In genomic region chr17:4941027-4941610, GRCh38 we compare ENCODE assay signal across 8 cellular contexts. TPM values are rescaled to one million over a fixed set of nuclear protein-coding genes. Genes with fewer than 3 reads are reported as not detected.
A peak's percentile ranks its signal among the peaks of the same experiment; 100 is the strongest.
DNase-seq lines count a peak whose midpoint lies in the region; ATAC-seq and TF ChIP-seq lines count a peak whose summit lies in the region.

No MANE protein-coding gene starts in this region.

- DNase-seq in heart left ventricle, result no peak
- DNase-seq in cardiac septum (ENCODE audit: low spot score), result no peak
- no peak for DNase-seq in MCF 10A (ENCODE audit: unreplicated experiment)
- DNase-seq in mesenchymal stem cell, result no peak
- DNase-seq in upper lobe of right lung, result no peak
- DNase-seq in posterior cingulate gyrus, result no peak
- no peak for DNase-seq in COR-L47 (lab: John Stamatoyannopoulos, UW)
- no peak for DNase-seq in amygdala (lab: John Stamatoyannopoulos, UW)

- WGBS in heart left ventricle, 4 donors, result 22 to 28% (median 26%) methylated on average over 9 of the region's 9 CpGs
- 35% methylated on average over 9 of the region's 9 CpGs for WGBS in mesenchymal stem cell

- H3K36me3 ChIP-seq in heart left ventricle, result peaks cover 0 to 71% (median 64%) of the 10 kb centered on the region in 9 donors
- peaks cover 62 to 68% of the 10 kb centered on the region in 2 experiments for H3K36me3 ChIP-seq in mesenchymal stem cell (ENCODE audit: control insufficient read depth in 1 of 2, insufficient read depth in 2 of 2, low read depth in 1 of 2, low read length in 2 of 2)
- H3K36me3 ChIP-seq in upper lobe of right lung, result peaks cover 55% of the 10 kb centered on the region

- H2AFZ ChIP-seq in mesenchymal stem cell (ENCODE audit: low read depth, low read length), result peak overlapping the region; percentile 46

- H3K4me3 ChIP-seq in heart left ventricle (peak overlapping the region; percentile 76 to 98 (median 88)), mesenchymal stem cell (ENCODE audit: insufficient read depth in 1 of 2, low read depth in 1 of 2, low read length in 2 of 2) (peak overlapping the region; percentile 80 to 98), upper lobe of right lung (peak overlapping the region; percentile 98)

- TF ChIP-seq CTCF in heart left ventricle (IDR thresholded peaks at IDR 0.05) (no peak), MCF 10A (IDR thresholded peaks at IDR 0.05; ENCODE audit: unreplicated experiment) (no peak), upper lobe of right lung (IDR thresholded peaks at IDR 0.05) (no peak)

- peak overlapping the region; percentile 91 for H3K4me3 Mint-ChIP-seq in MCF 10A (ENCODE audit: unreplicated experiment)

- peak overlapping the region; percentile 64 for H2BK120ac ChIP-seq in mesenchymal stem cell (ENCODE audit: low read depth, low read length)

- peak overlapping the region in 1 of 2 experiments; percentile 75 for H3K23ac ChIP-seq in mesenchymal stem cell (ENCODE audit: low read length in 2 of 2)

- H3K14ac ChIP-seq in mesenchymal stem cell (ENCODE audit: low read length in 2 of 2), result peak overlapping the region in 1 of 2 experiments; percentile 90

- no peak for TF ChIP-seq POLR2A in heart left ventricle (IDR thresholded peaks at IDR 0.05)

- H3K27me3 ChIP-seq in heart left ventricle (no peaks in the 10 kb centered on the region), mesenchymal stem cell (ENCODE audit: control insufficient read depth in 1 of 2, insufficient read depth in 1 of 2, low read length in 2 of 2) (no peaks in the 10 kb centered on the region), upper lobe of right lung (no peaks in the 10 kb centered on the region)

- peaks cover 54% of the 10 kb centered on the region for H3K4me1 Mint-ChIP-seq in MCF 10A (ENCODE audit: insufficient read depth, unreplicated experiment)

- H3K18ac ChIP-seq in mesenchymal stem cell (ENCODE audit: low read depth in 1 of 2, low read length in 2 of 2), result peak overlapping the region; percentile 73 to 84

- no peaks in the 10 kb centered on the region for H3K27me3 Mint-ChIP-seq in MCF 10A (ENCODE audit: insufficient read depth, unreplicated experiment)

- H2BK12ac ChIP-seq in mesenchymal stem cell (ENCODE audit: low read length in 2 of 2), result no peak overlapping the region

- H3K4ac ChIP-seq in mesenchymal stem cell (ENCODE audit: low read depth in 1 of 2, low read length in 2 of 2), result peak overlapping the region; percentile 80 to 96

- peak overlapping the region; percentile 94 for H3K4me2 ChIP-seq in mesenchymal stem cell (ENCODE audit: low read length, poor library complexity, severe bottlenecking)

- peak overlapping the region; percentile 94 for H4K91ac ChIP-seq in mesenchymal stem cell (ENCODE audit: low read length)

- peak overlapping the region; percentile 97 for H3K9ac ChIP-seq in mesenchymal stem cell (ENCODE audit: low read length)

- peak overlapping the region; percentile 46 for H2BK5ac ChIP-seq in mesenchymal stem cell (ENCODE audit: low read depth, low read length, poor library complexity, severe bottlenecking)

- H3K36me3 Mint-ChIP-seq in MCF 10A (ENCODE audit: insufficient read depth, unreplicated experiment), result peaks cover 67% of the 10 kb centered on the region

- H2BK15ac ChIP-seq in mesenchymal stem cell (ENCODE audit: low read depth, poor library complexity, severe bottlenecking), result no peak overlapping the region

- H3K4me1 ChIP-seq in heart left ventricle (peaks cover 19 to 68% (median 45%) of the 10 kb centered on the region in 12 donors), mesenchymal stem cell (ENCODE audit: control insufficient read depth, insufficient read depth, low read depth, low read length) (peaks cover 40% of the 10 kb centered on the region), upper lobe of right lung (peaks cover 61% of the 10 kb centered on the region)

- H3K9me3 Mint-ChIP-seq in MCF 10A (ENCODE audit: unreplicated experiment), result no peaks in the 10 kb centered on the region

- BruUV-seq in MCF 10A (replicated peaks; lab: Mats Ljungman, UMichigan), result no TSS peak

- POLR2A ChIA-PET in MCF 10A (lab: Yijun Ruan, JAX), result interaction anchor here (0.6 to 21.5 kb wide), 21 partner anchors 9 to 798 kb away, joined by 3 to 639 read pairs (median 8); partner anchors contain the start of genes CAMTA2, CHRNE, CYB5D2 and ENO3

- H4K8ac ChIP-seq in mesenchymal stem cell (ENCODE audit: low read length), result peak overlapping the region; percentile 95

- H3K27ac Mint-ChIP-seq in MCF 10A (ENCODE audit: low read depth, unreplicated experiment), result peak overlapping the region; percentile 98

- H3K27ac ChIP-seq in heart left ventricle, result peak overlapping the region; percentile 91 to 100 (median 97)
- H3K27ac ChIP-seq in mesenchymal stem cell (ENCODE audit: low read length, poor library complexity, severe bottlenecking), result peak overlapping the region; percentile 98
- H3K27ac ChIP-seq in upper lobe of right lung, result peak overlapping the region; percentile 91

- peaks cover 22% of the 10 kb centered on the region for H3K79me1 ChIP-seq in mesenchymal stem cell (replicated peaks; ENCODE audit: low read length, poor library complexity, severe bottlenecking)

- H2AK5ac ChIP-seq in mesenchymal stem cell (ENCODE audit: low read length, severe bottlenecking), result peak overlapping the region; percentile 79

- intact Hi-C loops in heart left ventricle (cut with DNase I) (loop anchor here in 2 of 10 donors (5.0 kb wide), 2 partner anchors 34 to 56 kb away; partner anchors contain the start of genes INCA1 (in 1 of the 2) and KIF1C (in 1 of the 2)), cardiac septum (cut with DNase I) (loop anchor here (2.0 to 5.0 kb wide), 2 partner anchors 34 to 56 kb away; partner anchors contain the start of genes INCA1 and KIF1C), MCF 10A (cut with micrococcal nuclease) (loop anchor here (2.0 kb wide), 1 partner anchor 20 kb away; no protein-coding TSS in a partner anchor), upper lobe of right lung (cut with DNase I) (no loop called here), posterior cingulate gyrus (cut with DNase I) (loop anchor here (2.0 kb wide), 1 partner anchor 26 kb away; the partner anchor contains the start of gene SPAG7)

- ATAC-seq in heart left ventricle (no peak), upper lobe of right lung (no peak)

- H3K9me3 ChIP-seq in heart left ventricle, result no peaks in the 10 kb centered on the region
- H3K9me3 ChIP-seq in mesenchymal stem cell (ENCODE audit: control insufficient read depth, low read length), result no peaks in the 10 kb centered on the region
- no peaks in the 10 kb centered on the region for H3K9me3 ChIP-seq in upper lobe of right lung

- CTCF ChIA-PET in MCF 10A (lab: Yijun Ruan, JAX), result interaction anchor here (0.6 to 3.0 kb wide), 3 partner anchors 29 to 39 kb away, joined by 3 to 24 read pairs (median 4); no protein-coding TSS in a partner anchor

RNA-seq across cellular contexts. Expression of gene RNF167, which starts 1.1 kb away (rescaled TPM):
- total RNA-seq in heart left ventricle, result 100 to 1,000 TPM in 1 of 9 donors, 10 to 100 TPM in 8; 50.7 to 111 (median 79.6) TPM
- 100 to 1,000 TPM; 134 to 152 TPM for polyA plus RNA-seq in heart left ventricle
- 84.7 TPM for total RNA-seq in cardiac septum
- total RNA-seq in MCF 10A (2022), result 100.0 and 109 TPM in 2 replicates
- polyA plus RNA-seq in mesenchymal stem cell (2013, experiment 1 of 2), result 84.3 TPM
- polyA plus RNA-seq in mesenchymal stem cell (2013, experiment 2 of 2), result 84.9 TPM
- 92.9 TPM for total RNA-seq in upper lobe of right lung

RNA-seq across cellular contexts. Expression of gene SLC25A11, which starts 1.3 kb away (rescaled TPM):
- total RNA-seq in heart left ventricle, result 100 to 1,000 TPM; 146 to 282 (median 204) TPM
- polyA plus RNA-seq in heart left ventricle, result 100 to 1,000 TPM; 136 to 168 TPM
- 176 TPM for total RNA-seq in cardiac septum
- total RNA-seq in MCF 10A (2022), result 46.8 and 54.5 TPM in 2 replicates
- 37.5 TPM for polyA plus RNA-seq in mesenchymal stem cell (2013, experiment 1 of 2)
- polyA plus RNA-seq in mesenchymal stem cell (2013, experiment 2 of 2), result 36.9 TPM
- total RNA-seq in upper lobe of right lung, result 55.0 TPM

RNA-seq across cellular contexts. Expression of gene PFN1, which starts 7.2 kb away (rescaled TPM):
- total RNA-seq in heart left ventricle (100 to 1,000 TPM; 145 to 608 (median 234) TPM), cardiac septum (204 TPM), MCF 10A (2022) (1,010 and 1,106 TPM in 2 replicates), upper lobe of right lung (457 TPM)
- polyA plus RNA-seq in heart left ventricle, result 100 to 1,000 TPM; 177 to 982 TPM
- 1,651 TPM for polyA plus RNA-seq in mesenchymal stem cell (2013, experiment 1 of 2)
- polyA plus RNA-seq in mesenchymal stem cell (2013, experiment 2 of 2), result 1,671 TPM

RNA-seq across cellular contexts. Expression of gene GP1BA, which starts 9.0 kb away (rescaled TPM):
- under 1 TPM in 3 of 9 donors, not detected in 6; 0.20 to 0.35 (median 0.25) TPM for total RNA-seq in heart left ventricle
- under 1 TPM; 0.06 to 0.19 TPM for polyA plus RNA-seq in heart left ventricle
- not detected for total RNA-seq in cardiac septum
- total RNA-seq in MCF 10A (2022), result not detected in 2 replicates
- 0.03 TPM for polyA plus RNA-seq in mesenchymal stem cell (2013, experiment 1 of 2)
- not detected for polyA plus RNA-seq in mesenchymal stem cell (2013, experiment 2 of 2)
- 0.55 TPM for total RNA-seq in upper lobe of right lung

RNA-seq across cellular contexts. Expression of gene ENO3, which starts 9.8 kb away (rescaled TPM):
- 1,000 to 10,000 TPM in 2 of 9 donors, 100 to 1,000 TPM in 7; 383 to 1,354 (median 668) TPM for total RNA-seq in heart left ventricle
- 1,000 to 10,000 TPM in 1 of 2 donors, 100 to 1,000 TPM in 1; 253 to 1,459 TPM for polyA plus RNA-seq in heart left ventricle
- total RNA-seq in cardiac septum, result 382 TPM
- total RNA-seq in MCF 10A (2022), result 19.0 and 20.2 TPM in 2 replicates
- polyA plus RNA-seq in mesenchymal stem cell (2013, experiment 1 of 2), result 3.9 TPM
- polyA plus RNA-seq in mesenchymal stem cell (2013, experiment 2 of 2), result 3.3 TPM
- 8.6 TPM for total RNA-seq in upper lobe of right lung
